In genomic region chr2:43889416-43889815, GRCh38 we compare ENCODE assay signal across 35 cellular contexts. TPM values are rescaled to one million over a fixed set of nuclear protein-coding genes. Genes with fewer than 3 reads are reported as not detected.
"Had no signal": no experiment of that assay in that cellular context is flagged by ENCODE, and none has a peak within 500 bp of the region (broad histone marks: within the 10 kb centered on the region; RNA-seq: fewer than 3 reads in every experiment).

No MANE protein-coding gene starts in this region.

- H3K27ac Mint-ChIP-seq: activated B cell treated with CpG ODN at 0.5 μM for 24 hours; activated CD8-positive, alpha-beta T cell treated with anti-CD3 and anti-CD28 coated beads for 36 hours; activated naive CD8-positive, alpha-beta T cell; activated T-helper 1 cell treated with anti-CD3 and anti-CD28 coated beads, Interleukin-12 subunit alpha, Interleukin-12 subunit beta, Interleukin-2, Interleukin-4 antibody, amounts not matched to agents 30 ng/mL and 10 ng/mL and 1 ng/mL, durations not matched to agents 14 hours and 24 hours and 36 hours; T-helper 17 cell; T-helper 2 cell treated with Interferon-gamma antibody and Interleukin-4, amounts not matched to agents 5 μg/mL and 100 μg/mL, for 36 hours had no signal

- H3K9me3 Mint-ChIP-seq: activated B cell treated with CpG ODN at 0.5 μM for 24 hours; activated CD8-positive, alpha-beta T cell treated with anti-CD3 and anti-CD28 coated beads for 36 hours; activated T-helper 1 cell treated with anti-CD3 and anti-CD28 coated beads, Interleukin-12 subunit alpha, Interleukin-12 subunit beta, Interleukin-2, Interleukin-4 antibody, amounts not matched to agents 30 ng/mL and 10 ng/mL and 1 ng/mL, durations not matched to agents 14 hours and 24 hours and 36 hours; brain; T-helper 2 cell treated with Interferon-gamma antibody and Interleukin-4, amounts not matched to agents 5 μg/mL and 100 μg/mL, for 36 hours had no signal

- ATAC-seq: activated CD4-positive, CD25-positive, alpha-beta regulatory T cell treated with anti-CD3 and anti-CD28 coated beads, Interleukin-2, amount 50 U/mL, for 24 hours; activated CD8-positive, alpha-beta T cell treated with anti-CD3 and anti-CD28 coated beads for 36 hours; gastroesophageal sphincter; heart right ventricle; T-helper 17 cell had no signal

- H3K27me3 Mint-ChIP-seq: activated B cell treated with CpG ODN at 0.5 μM for 24 hours; activated CD8-positive, alpha-beta T cell treated with anti-CD3 and anti-CD28 coated beads for 36 hours; activated naive CD8-positive, alpha-beta T cell; brain; T-helper 17 cell had no signal

- DNase-seq: activated B cell treated with CpG ODN at 0.5 μM for 24 hours; activated CD4-positive, alpha-beta T cell treated with anti-CD3 and anti-CD28 coated beads for 48 hours; activated CD4-positive, alpha-beta T cell treated with anti-CD3 and anti-CD28 coated beads, Interleukin-2, amount 50 U/mL, for 1 hour; activated CD4-positive, alpha-beta T cell treated with anti-CD3 and anti-CD28 coated beads, Interleukin-2, amount 50 U/mL, for 48 hours; activated CD8-positive, alpha-beta memory T cell treated with anti-CD3 and anti-CD28 coated beads for 24 hours; activated CD8-positive, alpha-beta T cell treated with anti-CD3 and anti-CD28 coated beads for 36 hours; activated gamma-delta T cell; activated naive CD4-positive, alpha-beta T cell treated with anti-CD3 and anti-CD28 coated beads, Interleukin-2, amount 50 U/mL, for 16 hours; activated naive CD4-positive, alpha-beta T cell treated with Interleukin-2 at 50 U/mL for 16 hours; activated T-cell treated with anti-CD3 and anti-CD28 coated beads, Interleukin-2, amount 50 U/mL, for 1 hour; central memory CD4-positive, alpha-beta T cell; cerebellar nuclear complex; colonic mucosa; effector CD8-positive, alpha-beta T cell; esophagus squamous epithelium; foreskin melanocyte; heart right ventricle; T-helper 1 cell; T-helper 17 cell; T1000; WERI-Rb-1 had no signal

- H3K4me1 Mint-ChIP-seq: activated B cell treated with CpG ODN at 0.5 μM for 24 hours, T-helper 17 cell had no signal

- H3K4me3 Mint-ChIP-seq: activated B cell treated with CpG ODN at 0.5 μM for 24 hours; activated CD8-positive, alpha-beta T cell treated with anti-CD3 and anti-CD28 coated beads for 36 hours; activated naive CD8-positive, alpha-beta T cell; activated T-helper 1 cell treated with anti-CD3 and anti-CD28 coated beads, Interleukin-12 subunit alpha, Interleukin-12 subunit beta, Interleukin-2, Interleukin-4 antibody, amounts not matched to agents 30 ng/mL and 10 ng/mL and 1 ng/mL, durations not matched to agents 14 hours and 24 hours and 36 hours; brain; T-helper 17 cell; T-helper 2 cell treated with Interferon-gamma antibody and Interleukin-4, amounts not matched to agents 5 μg/mL and 100 μg/mL, for 36 hours had no signal

RNA-seq across cellular contexts. Expression of gene ABCG8, which starts 50.6 kb away (rescaled TPM):
- total RNA-seq: activated B cell treated with CpG ODN at 0.5 μM for 24 hours; activated CD8-positive, alpha-beta T cell treated with anti-CD3 and anti-CD28 coated beads for 36 hours; ascending aorta; cardiac muscle cell; dermis microvascular lymphatic vessel endothelial cell; endothelial cell of umbilical vein; esophagus squamous epithelium; fibroblast of lung; fibroblast of villous mesenchyme; glomerular endothelial cell; T-helper 17 cell had no signal

RNA-seq across cellular contexts. Expression of gene ABCG5, which starts 50.8 kb away (rescaled TPM):
- total RNA-seq: activated B cell treated with CpG ODN at 0.5 μM for 24 hours; activated CD8-positive, alpha-beta T cell treated with anti-CD3 and anti-CD28 coated beads for 36 hours; activated T-helper 1 cell treated with anti-CD3 and anti-CD28 coated beads, Interleukin-12 subunit alpha, Interleukin-12 subunit beta, Interleukin-2, Interleukin-4 antibody, amounts not matched to agents 30 ng/mL and 10 ng/mL and 1 ng/mL, durations not matched to agents 14 hours and 24 hours and 36 hours; breast epithelium; cardiac muscle cell; dermis microvascular lymphatic vessel endothelial cell; endothelial cell of umbilical vein; esophagus squamous epithelium; fibroblast of lung; fibroblast of villous mesenchyme; gastroesophageal sphincter; glomerular endothelial cell; T-helper 17 cell had no signal
